In the genomic region with DNA sequence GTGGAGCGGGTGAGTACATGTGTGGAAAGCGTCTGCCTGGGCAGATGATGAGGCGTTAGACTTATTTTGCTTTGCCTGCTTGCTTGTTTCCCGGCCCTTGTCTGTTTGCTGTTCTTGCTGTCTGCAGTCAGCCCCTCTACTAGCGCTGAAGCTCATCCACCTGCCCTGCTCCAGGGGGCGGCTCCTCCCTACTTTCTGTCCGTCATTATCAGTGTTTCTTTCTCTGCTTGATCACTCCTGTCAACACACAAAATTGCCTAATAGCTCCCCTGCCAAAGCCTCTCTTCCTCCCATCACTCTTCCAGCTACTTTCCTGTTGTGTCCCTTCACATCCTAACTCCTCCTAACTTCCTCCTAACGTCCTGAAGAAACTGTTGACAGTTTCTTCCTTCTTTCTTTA, we compare ENCODE assay signal across 32 cellular contexts. TPM values are rescaled to one million over a fixed set of nuclear protein-coding genes. Genes with fewer than 3 reads are reported as not detected.
"Had no signal": no experiment of that assay in that cellular context is flagged by ENCODE, and none has a peak within 500 bp of the region (broad histone marks: within the 10 kb centered on the region; RNA-seq: fewer than 3 reads in every experiment).

No MANE protein-coding gene starts in this region.

- H3K36me3 ChIP-seq: breast epithelium had no signal

- H3K9me3 ChIP-seq: body of pancreas, breast epithelium, Peyer's patch had no signal

- H3K27me3 ChIP-seq: body of pancreas, breast epithelium, Peyer's patch had no signal

- H3K27ac ChIP-seq: body of pancreas, breast epithelium, Peyer's patch, VCaP had no signal

- H3K27me3 Mint-ChIP-seq: activated CD4-positive, alpha-beta T cell treated with anti-CD3 and anti-CD28 coated beads, Interleukin-2, amount 10 ng/mL, durations not matched to agents 24 days and 14 days; activated CD8-positive, alpha-beta T cell treated with anti-CD3 and anti-CD28 coated beads for 36 hours; activated naive CD4-positive, alpha-beta T cell treated with anti-CD3 and anti-CD28 coated beads, Interleukin-2, amount 50 U/mL, for 24 hours; activated naive CD8-positive, alpha-beta T cell treated with anti-CD3 and anti-CD28 coated beads, Interleukin-2, amount 10 ng/mL, durations not matched to agents 7 days and 5 days; activated T-cell treated with anti-CD3 and anti-CD28 coated beads, Interleukin-2, amount 50 U/mL, for 24 hours had no signal

- H3K27ac Mint-ChIP-seq: activated CD4-positive, alpha-beta T cell treated with anti-CD3 and anti-CD28 coated beads, Interleukin-2, amount 10 ng/mL, durations not matched to agents 24 days and 14 days; activated CD8-positive, alpha-beta T cell treated with anti-CD3 and anti-CD28 coated beads for 36 hours; activated naive CD4-positive, alpha-beta T cell treated with anti-CD3 and anti-CD28 coated beads, Interleukin-2, amount 50 U/mL, for 24 hours; activated naive CD8-positive, alpha-beta T cell treated with anti-CD3 and anti-CD28 coated beads, Interleukin-2, amount 10 ng/mL, durations not matched to agents 7 days and 5 days; activated T-cell treated with anti-CD3 and anti-CD28 coated beads, Interleukin-2, amount 50 U/mL, for 24 hours; activated T-helper 2 cell treated with anti-CD3 and anti-CD28 coated beads, Interferon-gamma antibody, Interleukin-2, Interleukin-4, amounts not matched to agents 10 μg/mL and 5 μg/mL and 100 μg/mL, durations not matched to agents 14 hours and 24 hours and 36 hours had no signal

- ATAC-seq: activated CD8-positive, alpha-beta T cell treated with anti-CD3 and anti-CD28 coated beads for 36 hours; body of pancreas; K562 had no signal

- H3K4me1 ChIP-seq: body of pancreas, breast epithelium, Peyer's patch had no signal

- H3K9me3 Mint-ChIP-seq: activated CD4-positive, alpha-beta T cell treated with anti-CD3 and anti-CD28 coated beads, Interleukin-2, amount 10 ng/mL, durations not matched to agents 24 days and 14 days; activated CD8-positive, alpha-beta T cell treated with anti-CD3 and anti-CD28 coated beads for 36 hours; activated naive CD4-positive, alpha-beta T cell treated with anti-CD3 and anti-CD28 coated beads, Interleukin-2, amount 50 U/mL, for 24 hours; activated naive CD8-positive, alpha-beta T cell treated with anti-CD3 and anti-CD28 coated beads, Interleukin-2, amount 10 ng/mL, durations not matched to agents 7 days and 5 days; activated T-cell treated with anti-CD3 and anti-CD28 coated beads, Interleukin-2, amount 50 U/mL, for 24 hours; activated T-helper 2 cell treated with anti-CD3 and anti-CD28 coated beads, Interferon-gamma antibody, Interleukin-2, Interleukin-4, amounts not matched to agents 10 μg/mL and 5 μg/mL and 100 μg/mL, durations not matched to agents 14 hours and 24 hours and 36 hours had no signal

- DNase-seq: activated CD4-positive, alpha-beta T cell treated with anti-CD3 and anti-CD28 coated beads, Interleukin-2, amount 10 ng/mL, durations not matched to agents 24 days and 14 days; activated CD4-positive, alpha-beta T cell treated with anti-CD3 and anti-CD28 coated beads, Interleukin-2, amount 50 U/mL, for 4 hours; activated CD8-positive, alpha-beta T cell treated with anti-CD3 and anti-CD28 coated beads for 36 hours; activated gamma-delta T cell; activated naive CD4-positive, alpha-beta T cell treated with Interleukin-2 at 50 U/mL for 16 hours; activated naive CD8-positive, alpha-beta T cell treated with anti-CD3 and anti-CD28 coated beads, Interleukin-2, amount 10 ng/mL, durations not matched to agents 7 days and 5 days; activated T-cell treated with anti-CD3 and anti-CD28 coated beads, Interleukin-2, amount 50 U/mL, for 24 hours; body of pancreas; caudate nucleus; cerebellar nuclear complex; NCI-H1092 treated with DMSO at 0.1 percent for 48 hours; NCI-H1417; NCI-H146; NCI-H187; NCI-H2029 treated with DMSO at 0.1 percent for 48 hours; NCI-H2107; NCI-H2171; NCI-H510A; NCI-H526; Peyer's patch; RPMI8226; SW 1271; T-helper 1 cell; T-helper 2 cell; T-helper 9 cell had no signal

- FAIRE-seq: astrocyte, K562 had no signal

- H3K4me1 Mint-ChIP-seq: activated CD4-positive, alpha-beta T cell treated with anti-CD3 and anti-CD28 coated beads, Interleukin-2, amount 10 ng/mL, durations not matched to agents 24 days and 14 days; activated naive CD4-positive, alpha-beta T cell treated with anti-CD3 and anti-CD28 coated beads, Interleukin-2, amount 50 U/mL, for 24 hours; activated naive CD8-positive, alpha-beta T cell treated with anti-CD3 and anti-CD28 coated beads, Interleukin-2, amount 10 ng/mL, durations not matched to agents 7 days and 5 days had no signal

- H3K4me3 ChIP-seq: body of pancreas, breast epithelium, K562, Peyer's patch had no signal

- H3K4me3 Mint-ChIP-seq: activated CD4-positive, alpha-beta T cell treated with anti-CD3 and anti-CD28 coated beads, Interleukin-2, amount 10 ng/mL, durations not matched to agents 24 days and 14 days; activated CD8-positive, alpha-beta T cell treated with anti-CD3 and anti-CD28 coated beads for 36 hours; activated naive CD4-positive, alpha-beta T cell treated with anti-CD3 and anti-CD28 coated beads, Interleukin-2, amount 50 U/mL, for 24 hours; activated naive CD8-positive, alpha-beta T cell treated with anti-CD3 and anti-CD28 coated beads, Interleukin-2, amount 10 ng/mL, durations not matched to agents 7 days and 5 days; activated T-cell treated with anti-CD3 and anti-CD28 coated beads, Interleukin-2, amount 50 U/mL, for 24 hours had no signal

RNA-seq across cellular contexts. Expression of gene GALNT8, which starts 34.9 kb away (rescaled TPM):
- total RNA-seq: M059J had no signal
